Comparison of ENCODE assay signal across 1 cellular context in the genomic region with DNA sequence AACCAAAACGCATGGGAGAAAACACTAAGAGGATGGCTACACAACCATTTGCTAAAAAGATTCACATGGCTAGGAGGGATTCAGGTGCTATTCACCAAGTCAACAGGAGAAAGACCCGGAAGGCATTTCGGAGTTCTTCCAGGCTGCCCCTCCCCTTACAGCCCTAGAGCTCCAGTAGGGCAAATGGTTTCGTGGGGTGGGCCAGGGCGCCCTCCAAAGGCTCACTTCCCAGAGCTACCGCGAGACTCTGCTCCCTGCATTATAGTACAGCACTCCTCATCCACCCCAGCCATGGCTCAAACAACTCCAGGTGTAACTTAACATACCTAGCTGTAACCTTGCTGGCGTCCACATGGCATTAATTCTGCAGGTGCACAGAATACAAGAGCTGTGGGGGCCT.
TF ChIP-seq lines count a peak whose summit lies in the region.

No MANE protein-coding gene starts in this region.

TF ChIP-seq in H1, 55 proteins besides CTCF, POLR2A, EP300 and RAD21:
- no peak for TF ChIP-seq ASH2L (IDR thresholded peaks at IDR 0.05; ENCODE audit: low read length)
- no peak for TF ChIP-seq NRF1 (IDR thresholded peaks at IDR 0.05; ENCODE audit: low read depth, low read length)
- TF ChIP-seq RNF2 (IDR thresholded peaks at IDR 0.05; ENCODE audit: borderline replicate concordance, low read depth, low read length, missing control alignments, poor library complexity, severe bottlenecking), result no peak
- no peak for TF ChIP-seq KDM4A (IDR thresholded peaks at IDR 0.05; ENCODE audit: low read depth, low read length, severe bottlenecking)
- TF ChIP-seq CHD2 (IDR thresholded peaks at IDR 0.05; ENCODE audit: low read length), result no peak
- TF ChIP-seq CTBP2 (IDR thresholded peaks at IDR 0.05; ENCODE audit: borderline replicate concordance, insufficient read depth, insufficient read length, low read length), result no peak
- TF ChIP-seq PHF8 (conservative IDR thresholded peaks at IDR 0.05; ENCODE audit: low read depth, low read length), result no peak
- no peak for TF ChIP-seq TBP (IDR thresholded peaks at IDR 0.05; ENCODE audit: low read depth, low read length)
- TF ChIP-seq SP2 (IDR thresholded peaks at IDR 0.05; ENCODE audit: low read length), result no peak
- TF ChIP-seq POLR2AphosphoS5 (IDR thresholded peaks at IDR 0.05; ENCODE audit: low read depth, low read length), result no peak
- TF ChIP-seq SRF (IDR thresholded peaks at IDR 0.05; ENCODE audit: low read depth, low read length), result no peak
- TF ChIP-seq CBX5 (IDR thresholded peaks at IDR 0.05; ENCODE audit: low read depth, low read length), result no peak
- no peak for TF ChIP-seq HDAC2 (IDR thresholded peaks at IDR 0.05; ENCODE audit: borderline replicate concordance in 1 of 2, low read depth in 2 of 2, low read length in 2 of 2)
- TF ChIP-seq BRCA1 (IDR thresholded peaks at IDR 0.05; ENCODE audit: low read depth, low read length), result no peak
- no peak for TF ChIP-seq SP1 (IDR thresholded peaks at IDR 0.05; ENCODE audit: low read depth, low read length)
- TF ChIP-seq, protein P1, sequence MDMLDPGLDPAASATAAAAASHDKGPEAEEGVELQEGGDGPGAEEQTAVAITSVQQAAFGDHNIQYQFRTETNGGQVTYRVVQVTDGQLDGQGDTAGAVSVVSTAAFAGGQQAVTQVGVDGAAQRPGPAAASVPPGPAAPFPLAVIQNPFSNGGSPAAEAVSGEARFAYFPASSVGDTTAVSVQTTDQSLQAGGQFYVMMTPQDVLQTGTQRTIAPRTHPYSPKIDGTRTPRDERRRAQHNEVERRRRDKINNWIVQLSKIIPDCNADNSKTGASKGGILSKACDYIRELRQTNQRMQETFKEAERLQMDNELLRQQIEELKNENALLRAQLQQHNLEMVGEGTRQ (IDR thresholded peaks at IDR 0.05; ENCODE audit: low read length), result no peak
- no peak for TF ChIP-seq TCF12 (IDR thresholded peaks at IDR 0.05; ENCODE audit: low read depth, low read length)
- TF ChIP-seq NANOG (IDR thresholded peaks at IDR 0.05; ENCODE audit: insufficient read depth, low read depth, low read length, poor library complexity, severe bottlenecking), result no peak
- TF ChIP-seq CEBPB (IDR thresholded peaks at IDR 0.05; ENCODE audit: low read depth, low read length), result no peak
